ENCODE assay signal across 9 cellular contexts in genomic region chr4:156771171-156771837, GRCh38.
A peak's percentile ranks its signal among the peaks of the same experiment; 100 is the strongest.
DNase-seq lines count a peak whose midpoint lies in the region; ATAC-seq and TF ChIP-seq lines count a peak whose summit lies in the region.
"Had no signal": no experiment of that assay in that cellular context is flagged by ENCODE, and none has a peak within 500 bp of the region (broad histone marks: within the 10 kb centered on the region; RNA-seq: fewer than 3 reads in every experiment).

No MANE protein-coding gene starts in this region.

- H3K27me3 ChIP-seq in right atrium auricular region (no peaks in the 10 kb centered on the region), left ventricle myocardium inferior (ENCODE audit: low read depth) (no peaks in the 10 kb centered on the region)

- no peak overlapping the region for H3K27ac Mint-ChIP-seq in natural killer cell treated with Interleukin-12 subunit alpha and Interleukin-12 subunit beta and Interleukin-15 and Interleukin-18, amount 100 ng/mL, for 72 hours

- DNase-seq in Right ventricle myocardium superior = no peak
- no peak for DNase-seq in right atrium auricular region (ENCODE audit: low spot score)
- DNase-seq in SW480 (ENCODE audit: low spot score) = peak; percentile 4
- no peak for DNase-seq in left ventricle myocardium inferior
- peak; percentile 58 for DNase-seq in skeletal muscle cell (ENCODE audit: low read depth)
- no peak for DNase-seq in activated T-cell treated with anti-CD3 and anti-CD28 coated beads, Interleukin-2, amount 50 U/mL, for 4 hours
- DNase-seq in natural killer cell treated with Interleukin-12 subunit alpha and Interleukin-12 subunit beta and Interleukin-15 and Interleukin-18, amount 100 ng/mL, for 72 hours (ENCODE audit: low spot score) = no peak
- DNase-seq in epidermal melanocyte (ENCODE audit: insufficient read length, low spot score) = no peak

- H3K36me3 Mint-ChIP-seq in activated T-cell treated with anti-CD3 and anti-CD28 coated beads, Interleukin-2, amount 50 U/mL, for 4 hours (ENCODE audit: insufficient read depth) = no peaks in the 10 kb centered on the region
- H3K36me3 Mint-ChIP-seq in natural killer cell treated with Interleukin-12 subunit alpha and Interleukin-12 subunit beta and Interleukin-15 and Interleukin-18, amount 100 ng/mL, for 72 hours = no peaks in the 10 kb centered on the region

- H3K4me1 Mint-ChIP-seq in activated T-cell treated with anti-CD3 and anti-CD28 coated beads, Interleukin-2, amount 50 U/mL, for 4 hours (ENCODE audit: low read depth) = no peaks in the 10 kb centered on the region
- no peaks in the 10 kb centered on the region for H3K4me1 Mint-ChIP-seq in natural killer cell treated with Interleukin-12 subunit alpha and Interleukin-12 subunit beta and Interleukin-15 and Interleukin-18, amount 100 ng/mL, for 72 hours (ENCODE audit: low read depth in 2 of 2)

- H3K4me1 ChIP-seq in right atrium auricular region (peaks cover 0 to 41% of the 10 kb centered on the region in 2 donors), left ventricle myocardium inferior (peaks cover 53% of the 10 kb centered on the region)

- H3K4me3 Mint-ChIP-seq in activated T-cell treated with anti-CD3 and anti-CD28 coated beads, Interleukin-2, amount 50 U/mL, for 4 hours = no peak overlapping the region
- H3K4me3 Mint-ChIP-seq in natural killer cell treated with Interleukin-12 subunit alpha and Interleukin-12 subunit beta and Interleukin-15 and Interleukin-18, amount 100 ng/mL, for 72 hours = no peak overlapping the region

- no peaks in the 10 kb centered on the region for H3K9me3 Mint-ChIP-seq in activated T-cell treated with anti-CD3 and anti-CD28 coated beads, Interleukin-2, amount 50 U/mL, for 4 hours
- H3K9me3 Mint-ChIP-seq in natural killer cell treated with Interleukin-12 subunit alpha and Interleukin-12 subunit beta and Interleukin-15 and Interleukin-18, amount 100 ng/mL, for 72 hours = peaks cover 2% of the 10 kb centered on the region

- peak; percentile 65 for ATAC-seq in Right ventricle myocardium superior (ENCODE audit: poor library complexity)
- no peak for ATAC-seq in activated T-cell treated with anti-CD3 and anti-CD28 coated beads, Interleukin-2, amount 50 U/mL, for 4 hours
- no peak for ATAC-seq in natural killer cell treated with Interleukin-12 subunit alpha and Interleukin-12 subunit beta and Interleukin-15 and Interleukin-18, amount 100 ng/mL, for 72 hours

- H3K27ac ChIP-seq in right atrium auricular region (peak overlapping the region in 1 of 2 donors; percentile 48), left ventricle myocardium inferior (replicated peaks) (peak overlapping the region; percentile 44)
- H3K27ac ChIP-seq: C4-2B had no signal

- H3K36me3 ChIP-seq in right atrium auricular region (no peaks in the 10 kb centered on the region), left ventricle myocardium inferior (no peaks in the 10 kb centered on the region)

- H3K27me3 Mint-ChIP-seq in activated T-cell treated with anti-CD3 and anti-CD28 coated beads, Interleukin-2, amount 50 U/mL, for 4 hours (ENCODE audit: low read depth) = no peaks in the 10 kb centered on the region
- no peaks in the 10 kb centered on the region for H3K27me3 Mint-ChIP-seq in natural killer cell treated with Interleukin-12 subunit alpha and Interleukin-12 subunit beta and Interleukin-15 and Interleukin-18, amount 100 ng/mL, for 72 hours

- H3K9me3 ChIP-seq in right atrium auricular region (no peaks in the 10 kb centered on the region), left ventricle myocardium inferior (replicated peaks) (no peaks in the 10 kb centered on the region)

- H3K4me3 ChIP-seq in right atrium auricular region (peak overlapping the region in 1 of 2 donors; percentile 19), left ventricle myocardium inferior (peak overlapping the region; percentile 39), skeletal muscle cell (ENCODE audit: low read depth, low read length) (no peak overlapping the region)

- intact Hi-C loops in Right ventricle myocardium superior (cut with DNase I) = no loop called here
- intact Hi-C loops in left ventricle myocardium inferior (cut with micrococcal nuclease) = no loop called here

- TF ChIP-seq CTCF in right atrium auricular region (IDR thresholded peaks at IDR 0.05) (no peak), left ventricle myocardium inferior (IDR thresholded peaks at IDR 0.05; ENCODE audit: borderline replicate concordance) (no peak)

Comparison
In these comparisons a context has a peak if more than half of its experiments do, and no peak if none do; other contexts are left out.
1. DNase-seq: peak in SW480 (single experiment) and skeletal muscle cell (single experiment); none in Right ventricle myocardium superior (single experiment), right atrium auricular region (single experiment), left ventricle myocardium inferior (single experiment), activated T-cell treated with anti-CD3 and anti-CD28 coated beads, Interleukin-2, amount 50 U/mL, for 4 hours (single experiment), natural killer cell treated with Interleukin-12 subunit alpha and Interleukin-12 subunit beta and Interleukin-15 and Interleukin-18, amount 100 ng/mL, for 72 hours (single experiment) and epidermal melanocyte (single experiment).